ENCODE assay signal across 2 cellular contexts in genomic region chr11:75465701-75466531, GRCh38.
A peak's percentile ranks its signal among the peaks of the same experiment; 100 is the strongest.
TF ChIP-seq lines count a peak whose summit lies in the region.

No MANE protein-coding gene starts in this region.

TF ChIP-seq in liver, 16 proteins besides CTCF, POLR2A, EP300 and RAD21:
- TF ChIP-seq NR2F2 (IDR thresholded peaks at IDR 0.05) = peak; percentile 86
- TF ChIP-seq MAX (IDR thresholded peaks at IDR 0.05) = no peak
- peak in 1 of 2 donors; percentile 9 for TF ChIP-seq RXRA (IDR thresholded peaks at IDR 0.05)
- TF ChIP-seq ATF3 (IDR thresholded peaks at IDR 0.05) = no peak

TF ChIP-seq in HepG2, 621 proteins besides CTCF, POLR2A, EP300 and RAD21:
- TF ChIP-seq ZNF605 (CRISPR knock-in tag; IDR thresholded peaks at IDR 0.05) = no peak
- TF ChIP-seq HOXD1 (CRISPR knock-in tag; IDR thresholded peaks at IDR 0.05) = no peak
- TF ChIP-seq NCOA5 (CRISPR knock-in tag; IDR thresholded peaks at IDR 0.05) = no peak
- TF ChIP-seq ZFX (CRISPR knock-in tag; IDR thresholded peaks at IDR 0.05; ENCODE audit: low read depth) = no peak
- no peak for TF ChIP-seq ZNF24 (IDR thresholded peaks at IDR 0.05)
- no peak for TF ChIP-seq ZBTB7B (CRISPR knock-in tag; IDR thresholded peaks at IDR 0.05)
- TF ChIP-seq ZNF775 (CRISPR knock-in tag; IDR thresholded peaks at IDR 0.05; ENCODE audit: borderline replicate concordance) = no peak
- no peak for TF ChIP-seq MAFK (conservative IDR thresholded peaks at IDR 0.05 in 1 of 2, IDR thresholded peaks at IDR 0.05 in 1 of 2; ENCODE audit: low read length in 2 of 2)
- no peak for TF ChIP-seq KIAA2018 (CRISPR knock-in tag; IDR thresholded peaks at IDR 0.05; ENCODE audit: borderline replicate concordance)
- no peak for TF ChIP-seq ZNF564 (CRISPR knock-in tag; IDR thresholded peaks at IDR 0.05)
